Comparison of ENCODE assay signal across 15 cellular contexts in genomic region chr18:35923939-35924338, GRCh38.
"Had no signal": no experiment of that assay in that cellular context is flagged by ENCODE, and none has a peak within 500 bp of the region (broad histone marks: within the 10 kb centered on the region; RNA-seq: fewer than 3 reads in every experiment).

No MANE protein-coding gene starts in this region.

- H3K27ac ChIP-seq: foreskin keratinocyte, tibial nerve had no signal

- H3K27me3 ChIP-seq: foreskin keratinocyte, tibial nerve had no signal

- H3K4me3 ChIP-seq: tibial nerve had no signal

- H3K4me1 ChIP-seq: tibial nerve had no signal

- DNase-seq: activated CD4-positive, alpha-beta T cell treated with anti-CD3 and anti-CD28 coated beads for 1 hour; activated CD4-positive, alpha-beta T cell treated with anti-CD3 and anti-CD28 coated beads, Interleukin-2, amount 50 U/mL, for 4 hours; activated naive CD4-positive, alpha-beta T cell; activated naive CD8-positive, alpha-beta T cell treated with anti-CD3 and anti-CD28 coated beads, Interleukin-2, amount 10 ng/mL, durations not matched to agents 7 days and 5 days; activated T-cell treated with anti-CD3 and anti-CD28 coated beads for 4 hours; cortex of kidney; effector CD4-positive, alpha-beta T cell; foreskin keratinocyte; kidney glomerular epithelial cell; nucleus accumbens; posterior cingulate gyrus; retina; stimulated activated CD4-positive, alpha-beta T cell treated with anti-CD3 and anti-CD28 coated beads, Interleukin-2, amount 100 ng/mL, for 48 hours; stimulated activated naive B cell treated with anti-CD40 and anti-IgM and Interleukin-4, amounts not matched to agents 10 μg/mL and 1 μg/mL and 100 μg/mL, for 72 hours had no signal

- ATAC-seq: foreskin keratinocyte; stimulated activated naive B cell treated with anti-CD40 and anti-IgM and Interleukin-4, amounts not matched to agents 10 μg/mL and 1 μg/mL and 100 μg/mL, for 72 hours had no signal

- H3K36me3 ChIP-seq: tibial nerve had no signal
